8 cellular contexts compared by ENCODE assay signal in genomic region chr10:122435212-122435827, GRCh38. TPM values are rescaled to one million over a fixed set of nuclear protein-coding genes. Genes with fewer than 3 reads are reported as not detected.
DNase-seq lines count a peak whose midpoint lies in the region; ATAC-seq and TF ChIP-seq lines count a peak whose summit lies in the region.

No MANE protein-coding gene starts in this region.

- H3K27me3 ChIP-seq in CD4-positive, alpha-beta T cell (ENCODE audit: control insufficient read depth, insufficient read depth, low read length): no peaks in the 10 kb centered on the region
- H3K27me3 ChIP-seq in ovary: no peaks in the 10 kb centered on the region

- WGBS in ovary, 3 donors: 29 to 33% (median 32%) methylated on average over 3 of the region's 3 CpGs

- no peak overlapping the region for H3K4me3 ChIP-seq in ovary

- H3K27me3 Mint-ChIP-seq in CD4-positive, alpha-beta T cell: no peaks in the 10 kb centered on the region

- no peak overlapping the region for H3K4me3 Mint-ChIP-seq in CD4-positive, alpha-beta T cell

- no peaks in the 10 kb centered on the region for H3K4me1 ChIP-seq in ovary (ENCODE audit: insufficient read depth)

- POLR2A ChIA-PET in CD4-positive, alpha-beta T cell (lab: Charles Lee): interaction anchor here (0.9 to 3.2 kb wide), 2 partner anchors 15 to 61 kb away, joined by 5 to 16 read pairs; partner anchors contain the start of gene PLEKHA1

- TF ChIP-seq EP300 in ovary (IDR thresholded peaks at IDR 0.05): no peak

- H3K27ac Mint-ChIP-seq in CD4-positive, alpha-beta T cell: peak overlapping the region; percentile 58

- peak; percentile 49 for ATAC-seq in CD4-positive, alpha-beta T cell (ENCODE audit: poor library complexity)
- ATAC-seq in GM19035 (IDR thresholded peaks at IDR 0.05; ENCODE audit: unreplicated experiment): no peak

- no peak for TF ChIP-seq POLR2A in ovary (IDR thresholded peaks at IDR 0.05)

- H3K36me3 ChIP-seq in ovary: no peaks in the 10 kb centered on the region

- H3K27ac ChIP-seq in CD4-positive, alpha-beta T cell (ENCODE audit: low read depth, low read length): no peak overlapping the region
- no peak overlapping the region for H3K27ac ChIP-seq in ovary

- no peaks in the 10 kb centered on the region for H3K9me3 ChIP-seq in CD4-positive, alpha-beta T cell (ENCODE audit: control insufficient read depth, low read length)
- H3K9me3 ChIP-seq in ovary: no peaks in the 10 kb centered on the region

- peaks cover 12% of the 10 kb centered on the region for H3K4me1 Mint-ChIP-seq in CD4-positive, alpha-beta T cell (ENCODE audit: low read depth)

- H3K9me3 Mint-ChIP-seq in CD4-positive, alpha-beta T cell: peaks cover 5% of the 10 kb centered on the region

- peak; percentile 81 for TF ChIP-seq CTCF in CD4-positive, alpha-beta T cell (IDR thresholded peaks at IDR 0.05)
- peak; percentile 35 to 70 (median 63) for TF ChIP-seq CTCF in ovary (IDR thresholded peaks at IDR 0.05)

- no peak for DNase-seq in CD4-positive, alpha-beta T cell
- DNase-seq in KG1 (lab: John Stamatoyannopoulos, UW) (peak; percentile 17), SK-MEL-5 (ENCODE audit: low read depth, low spot score) (peak; percentile 61), fibroblast of gingiva (ENCODE audit: low read depth) (peak; percentile 36), ovary (no peak), posterior cingulate gyrus (no peak)
- no peak for DNase-seq in stimulated activated CD4-positive, alpha-beta T cell treated with anti-CD3 and anti-CD28 coated beads, Interleukin-12 subunit alpha, Interleukin-12 subunit beta, amount 100 ng/mL, for 4 hours

- CTCF ChIA-PET in CD4-positive, alpha-beta T cell (lab: Charles Lee): interaction anchor here (0.8 to 4.0 kb wide), 6 partner anchors 11 to 136 kb away, joined by 3 to 30 read pairs (median 4); no protein-coding TSS in a partner anchor

- in situ Hi-C loops in SK-MEL-5 (cut with HindIII; ENCODE audit: low pct_unique_long_range_greater_than_20kb, low sequenced_read_pairs): no loop called here

- peaks cover 46% of the 10 kb centered on the region for H3K36me3 Mint-ChIP-seq in CD4-positive, alpha-beta T cell (ENCODE audit: low read depth)

- intact Hi-C loops in CD4-positive, alpha-beta T cell (cut with DNase I, micrococcal nuclease): loop anchor here (1.0 to 5.0 kb wide), 4 partner anchors 92 to 137 kb away; no protein-coding TSS in a partner anchor
- intact Hi-C loops in ovary (cut with DNase I) (loop anchor here (5.0 to 10.0 kb wide), 6 partner anchors 91 to 1147 kb away; partner anchors contain the start of gene DMBT1 (in 2 of the 4)), posterior cingulate gyrus (cut with DNase I) (loop anchor here (1.0 to 5.0 kb wide), 3 partner anchors 93 to 137 kb away; no protein-coding TSS in a partner anchor)

RNA-seq across cellular contexts. Expression of gene ARMS2, which starts 19.1 kb away (rescaled TPM):
- not detected for total RNA-seq in CD4-positive, alpha-beta T cell
- total RNA-seq in SK-MEL-5 (2014; rRNA removed; shearing (Covaris generic)): not detected in 2 replicates
- not detected in 2 replicates for polyA plus RNA-seq in SK-MEL-5 (2015; cell fraction: cytosol; rRNA removed)
- polyA plus RNA-seq in SK-MEL-5 (2015; cell fraction: nucleus; rRNA removed): not detected in 2 replicates
- total RNA-seq in ovary: not detected
- polyA plus RNA-seq in ovary: not detected

RNA-seq across cellular contexts. Expression of gene HTRA1, which starts 26.0 kb away (rescaled TPM):
- total RNA-seq in CD4-positive, alpha-beta T cell: not detected
- total RNA-seq in SK-MEL-5 (2014; rRNA removed; shearing (Covaris generic)): 113 and 119 TPM in 2 replicates
- polyA plus RNA-seq in SK-MEL-5 (2015; cell fraction: cytosol; rRNA removed): 150 and 157 TPM in 2 replicates
- polyA plus RNA-seq in SK-MEL-5 (2015; cell fraction: nucleus; rRNA removed): 28.9 and 29.7 TPM in 2 replicates
- 100 to 1,000 TPM; 194 to 463 (median 337) TPM for total RNA-seq in ovary
- 100 to 1,000 TPM; 724 to 947 TPM for polyA plus RNA-seq in ovary

Comparison
In these comparisons a context has a peak if more than half of its experiments do, and no peak if none do; other contexts are left out.
1. DNase-seq: peak in KG1 (single experiment), SK-MEL-5 (single experiment) and fibroblast of gingiva (single experiment); none in CD4-positive, alpha-beta T cell (0 of 10), ovary (0 of 5), stimulated activated CD4-positive, alpha-beta T cell treated with anti-CD3 and anti-CD28 coated beads, Interleukin-12 subunit alpha, Interleukin-12 subunit beta, amount 100 ng/mL, for 4 hours (single experiment) and posterior cingulate gyrus (0 of 10).
2. RNA of gene HTRA1, which starts 26.0 kb away (total RNA-seq): 194 to 463 TPM in ovary and 113 to 119 TPM in SK-MEL-5; not detected in CD4-positive, alpha-beta T cell; every median in the first group is over 100 times any median in the second.